In genomic region chr2:147578529-147578928, GRCh38 we compare ENCODE assay signal across 8 cellular contexts.
"Had no signal": no experiment of that assay in that cellular context is flagged by ENCODE, and none has a peak within 500 bp of the region (broad histone marks: within the 10 kb centered on the region; RNA-seq: fewer than 3 reads in every experiment).

No MANE protein-coding gene starts in this region.

- DNase-seq: H7, HFFc6, KBM-7 had no signal

- FAIRE-seq: H1, HepG2 had no signal

- ATAC-seq: GM23338, HCT116, HepG2 had no signal

- H3K4me3 ChIP-seq: GM23338, HAP-1 had no signal
